Comparison of ENCODE assay signal across 1 cellular context in genomic region chr3:39106281-39107055, GRCh38.
A peak's percentile ranks its signal among the peaks of the same experiment; 100 is the strongest.
TF ChIP-seq lines count a peak whose summit lies in the region.

No MANE protein-coding gene starts in this region.

TF ChIP-seq in K562, 482 proteins besides CTCF, POLR2A, EP300 and RAD21 (continued from another document and continues in another):
- TF ChIP-seq ZNF280A (IDR thresholded peaks at IDR 0.05; ENCODE audit: low read depth, partially characterized antibody): no peak
- TF ChIP-seq PCBP1 (IDR thresholded peaks at IDR 0.05; ENCODE audit: low read depth, low read length, poor library complexity, severe bottlenecking): no peak
- no peak for TF ChIP-seq MCM5 (IDR thresholded peaks at IDR 0.05; ENCODE audit: low read depth)
- peak in 1 of 2 experiments; percentile 50; a peak in 2 of 4 replicates for TF ChIP-seq HDAC1 (IDR thresholded peaks at IDR 0.05)
- no peak for TF ChIP-seq ZNF398 (CRISPR knock-in tag; IDR thresholded peaks at IDR 0.05)
- TF ChIP-seq ZNF384 (IDR thresholded peaks at IDR 0.05; ENCODE audit: low read depth, low read length): no peak
- TF ChIP-seq POLR2H (tag; IDR thresholded peaks at IDR 0.05; ENCODE audit: low read depth): no peak
- no peak for TF ChIP-seq ZNF583 (CRISPR knock-in tag; IDR thresholded peaks at IDR 0.05)
- TF ChIP-seq PHF21A (IDR thresholded peaks at IDR 0.05; ENCODE audit: borderline replicate concordance, low read depth): no peak
- no peak for TF ChIP-seq RBFOX2 (IDR thresholded peaks at IDR 0.05; ENCODE audit: low read depth, low read length)
- TF ChIP-seq JUN (IDR thresholded peaks at IDR 0.05; ENCODE audit: borderline replicate concordance, low read depth, low read length): no peak
- TF ChIP-seq JUN (CRISPR knock-in tag; IDR thresholded peaks at IDR 0.05; ENCODE audit: borderline replicate concordance): 0 out of 2 replicates have a peak, but pooled peaks have one; percentile 44
- no peak for TF ChIP-seq ESRRA (IDR thresholded peaks at IDR 0.05; ENCODE audit: borderline replicate concordance, low read depth)
- no peak for TF ChIP-seq ZNF165 (CRISPR knock-in tag; IDR thresholded peaks at IDR 0.05; ENCODE audit: borderline replicate concordance)
- no peak for TF ChIP-seq PHB (CRISPR knock-in tag; IDR thresholded peaks at IDR 0.05)
- TF ChIP-seq PML (IDR thresholded peaks at IDR 0.05; ENCODE audit: low read length): no peak
- no peak for TF ChIP-seq ZNF124 (CRISPR knock-in tag; IDR thresholded peaks at IDR 0.05)
- TF ChIP-seq ZFX (CRISPR knock-in tag; IDR thresholded peaks at IDR 0.05): no peak
- no peak for TF ChIP-seq ZBTB33 (CRISPR knock-in tag; IDR thresholded peaks at IDR 0.05)
- no peak for TF ChIP-seq ZNF354B (CRISPR knock-in tag; IDR thresholded peaks at IDR 0.05)
- no peak for TF ChIP-seq TEAD4 (IDR thresholded peaks at IDR 0.05; ENCODE audit: low read length)
- TF ChIP-seq TEAD4 (CRISPR knock-in tag; IDR thresholded peaks at IDR 0.05; ENCODE audit: borderline replicate concordance): no peak
- TF ChIP-seq ZNF41 (CRISPR knock-in tag; conservative IDR thresholded peaks at IDR 0.05): no peak
- TF ChIP-seq ZBTB9 (CRISPR knock-in tag; IDR thresholded peaks at IDR 0.05): no peak
- TF ChIP-seq FOXJ2 (tag; IDR thresholded peaks at IDR 0.05): no peak
- no peak for TF ChIP-seq ZNF717 (CRISPR knock-in tag; IDR thresholded peaks at IDR 0.05)
- TF ChIP-seq TFAP4 (CRISPR knock-in tag; IDR thresholded peaks at IDR 0.05; ENCODE audit: borderline replicate concordance): 0 out of 2 replicates have a peak, but pooled peaks have one; percentile 15
- TF ChIP-seq ADNP (tag; IDR thresholded peaks at IDR 0.05): no peak
- TF ChIP-seq IRF9 (tag; IDR thresholded peaks at IDR 0.05): no peak
- TF ChIP-seq RNF2 (IDR thresholded peaks at IDR 0.05): no peak
- TF ChIP-seq SREBF1 (IDR thresholded peaks at IDR 0.05; ENCODE audit: borderline replicate concordance, low read depth, low read length): no peak
- no peak for TF ChIP-seq NCOA4 (IDR thresholded peaks at IDR 0.05; ENCODE audit: partially characterized antibody)
- no peak for TF ChIP-seq HMGN3 (IDR thresholded peaks at IDR 0.05; ENCODE audit: borderline replicate concordance, extremely low read depth, insufficient read length, low read depth, low read length)
- TF ChIP-seq ZNF197 (CRISPR knock-in tag; IDR thresholded peaks at IDR 0.05; ENCODE audit: low read depth): no peak
- 0 out of 4 replicates have a peak, but pooled peaks of 1 of the 2 experiments have one; percentile 57 for TF ChIP-seq SIN3A (IDR thresholded peaks at IDR 0.05; ENCODE audit: borderline replicate concordance in 2 of 2, control insufficient read depth in 1 of 2, low read depth in 2 of 2, low read length in 2 of 2)
- no peak for TF ChIP-seq CAMTA2 (CRISPR knock-in tag; conservative IDR thresholded peaks at IDR 0.05)
- no peak for TF ChIP-seq TARDBP (IDR thresholded peaks at IDR 0.05)
- TF ChIP-seq ZNF253 (CRISPR knock-in tag; conservative IDR thresholded peaks at IDR 0.05): no peak
- TF ChIP-seq RFX1 (IDR thresholded peaks at IDR 0.05): no peak
- peak; percentile 25; the same call in 1 of the 2 replicates for TF ChIP-seq SMARCE1 (IDR thresholded peaks at IDR 0.05)
- TF ChIP-seq ZNF324 (CRISPR knock-in tag; IDR thresholded peaks at IDR 0.05): no peak
- no peak for TF ChIP-seq CREBBP (IDR thresholded peaks at IDR 0.05; ENCODE audit: low read depth, low read length)
- no peak for TF ChIP-seq HSF4 (CRISPR knock-in tag; IDR thresholded peaks at IDR 0.05; ENCODE audit: borderline replicate concordance)
- TF ChIP-seq CREB1 (IDR thresholded peaks at IDR 0.05): no peak
- peak; percentile 51 for TF ChIP-seq CREB1 (CRISPR knock-in tag; IDR thresholded peaks at IDR 0.05)
- no peak for TF ChIP-seq ZNF511 (CRISPR knock-in tag; IDR thresholded peaks at IDR 0.05)
- no peak for TF ChIP-seq NFIC (IDR thresholded peaks at IDR 0.05)
- no peak for TF ChIP-seq USF2 (CRISPR knock-in tag; IDR thresholded peaks at IDR 0.05)
- TF ChIP-seq ZHX1 (conservative IDR thresholded peaks at IDR 0.05; ENCODE audit: low read length): no peak
- TF ChIP-seq U2AF1 (optimal IDR thresholded peaks at IDR 0.05; ENCODE audit: low read depth, low read length): no peak
- TF ChIP-seq HNRNPL (IDR thresholded peaks at IDR 0.05; ENCODE audit: low read depth, low read length): no peak
- no peak for TF ChIP-seq NFRKB (IDR thresholded peaks at IDR 0.05; ENCODE audit: low read depth)
- TF ChIP-seq CTBP1 (IDR thresholded peaks at IDR 0.05; ENCODE audit: borderline replicate concordance): no peak
- no peak for TF ChIP-seq HCFC1 (IDR thresholded peaks at IDR 0.05; ENCODE audit: low read depth, low read length)
- TF ChIP-seq MLLT1 (IDR thresholded peaks at IDR 0.05): peak in 1 of 2 experiments; percentile 87; a peak in 2 of 4 replicates
- TF ChIP-seq HNRNPH1 (optimal IDR thresholded peaks at IDR 0.05; ENCODE audit: low read depth, low read length): no peak
